8 cellular contexts compared by ENCODE assay signal in genomic region chr20:63973636-63974401, GRCh38. TPM values are rescaled to one million over a fixed set of nuclear protein-coding genes. Genes with fewer than 3 reads are reported as not detected.
DNase-seq lines count a peak whose midpoint lies in the region; ATAC-seq and TF ChIP-seq lines count a peak whose summit lies in the region.

No MANE protein-coding gene starts in this region.

- peak overlapping the region; percentile 26 to 38 for H3K27ac Mint-ChIP-seq in natural killer cell treated with Interleukin-12 subunit alpha and Interleukin-12 subunit beta and Interleukin-15 and Interleukin-18, amount 100 ng/mL, for 72 hours

- H3K9me3 Mint-ChIP-seq in natural killer cell treated with Interleukin-12 subunit alpha and Interleukin-12 subunit beta and Interleukin-15 and Interleukin-18, amount 100 ng/mL, for 72 hours, result no peaks in the 10 kb centered on the region

- H3K4me3 Mint-ChIP-seq in natural killer cell treated with Interleukin-12 subunit alpha and Interleukin-12 subunit beta and Interleukin-15 and Interleukin-18, amount 100 ng/mL, for 72 hours, result peak overlapping the region; percentile 13

- peak; percentile 88 for TF ChIP-seq CTCF in fibroblast of pulmonary artery (IDR thresholded peaks at IDR 0.05; ENCODE audit: low read length, missing control alignments)

- H3K4me3 ChIP-seq in fibroblast of pulmonary artery (replicated peaks; ENCODE audit: low read depth, low read length), result peak overlapping the region; percentile 51

- DNase-seq in G401 (ENCODE audit: low spot score) (peak; percentile 85), KG1 (lab: John Stamatoyannopoulos, UW) (peak; percentile 52), RPMI7951 (ENCODE audit: low read depth) (peak; percentile 86), fibroblast of pulmonary artery (ENCODE audit: low read depth) (peak; percentile 82), stromal cell of bone marrow (ENCODE audit: low read depth) (peak; percentile 70)
- peak; percentile 93 for DNase-seq in activated effector memory CD4-positive, alpha-beta T cell treated with anti-CD3 and anti-CD28 coated beads, Interleukin-2, amount 50 U/mL, for 16 hours
- peak; percentile 83 for DNase-seq in natural killer cell treated with Interleukin-12 subunit alpha and Interleukin-12 subunit beta and Interleukin-15 and Interleukin-18, amount 100 ng/mL, for 72 hours (ENCODE audit: low spot score)

- peak; percentile 48 to 63 for ATAC-seq in natural killer cell treated with Interleukin-12 subunit alpha and Interleukin-12 subunit beta and Interleukin-15 and Interleukin-18, amount 100 ng/mL, for 72 hours
- ATAC-seq in GM18868 (IDR thresholded peaks at IDR 0.05; ENCODE audit: unreplicated experiment), result no peak

- in situ Hi-C loops in G401 (cut with HindIII; ENCODE audit: low sequenced_read_pairs), result no loop called here

- no peaks in the 10 kb centered on the region for H3K27me3 Mint-ChIP-seq in natural killer cell treated with Interleukin-12 subunit alpha and Interleukin-12 subunit beta and Interleukin-15 and Interleukin-18, amount 100 ng/mL, for 72 hours

- peaks cover 47 to 48% of the 10 kb centered on the region in 2 donors for H3K4me1 Mint-ChIP-seq in natural killer cell treated with Interleukin-12 subunit alpha and Interleukin-12 subunit beta and Interleukin-15 and Interleukin-18, amount 100 ng/mL, for 72 hours (ENCODE audit: low read depth in 2 of 2)

- peaks cover 9% of the 10 kb centered on the region for H3K36me3 Mint-ChIP-seq in natural killer cell treated with Interleukin-12 subunit alpha and Interleukin-12 subunit beta and Interleukin-15 and Interleukin-18, amount 100 ng/mL, for 72 hours

RNA-seq across cellular contexts. Expression of gene ZNF512B, which starts 4.1 kb away (rescaled TPM):
- 5.5 and 5.9 TPM in 2 replicates for total RNA-seq in G401 (2014; rRNA removed; shearing (Covaris generic))
- total RNA-seq in RPMI7951 (2014; rRNA removed; shearing (Covaris generic)), result 2.8 and 4.0 TPM in 2 replicates
- 10 to 100 TPM in 1 of 2 donors, 1 to 10 TPM in 1; 9.6 to 13.8 TPM for total RNA-seq in natural killer cell treated with Interleukin-12 subunit alpha and Interleukin-12 subunit beta and Interleukin-15 and Interleukin-18, amount 100 ng/mL, for 72 hours

RNA-seq across cellular contexts. Expression of gene SAMD10, which starts 5.6 kb away (rescaled TPM):
- total RNA-seq in G401 (2014; rRNA removed; shearing (Covaris generic)), result 1.4 TPM in 1 of 2 replicates, not detected in the other
- total RNA-seq in RPMI7951 (2014; rRNA removed; shearing (Covaris generic)), result 1.6 and 1.9 TPM in 2 replicates
- total RNA-seq in natural killer cell treated with Interleukin-12 subunit alpha and Interleukin-12 subunit beta and Interleukin-15 and Interleukin-18, amount 100 ng/mL, for 72 hours, result 10 to 100 TPM; 33.3 to 33.6 TPM

RNA-seq across cellular contexts. Expression of gene PRPF6, which starts 7.1 kb away (rescaled TPM):
- total RNA-seq in G401 (2014; rRNA removed; shearing (Covaris generic)), result 91.4 and 111 TPM in 2 replicates
- 68.4 and 74.2 TPM in 2 replicates for total RNA-seq in RPMI7951 (2014; rRNA removed; shearing (Covaris generic))
- 10 to 100 TPM; 65.9 to 87.7 TPM for total RNA-seq in natural killer cell treated with Interleukin-12 subunit alpha and Interleukin-12 subunit beta and Interleukin-15 and Interleukin-18, amount 100 ng/mL, for 72 hours

RNA-seq across cellular contexts. Expression of gene UCKL1, which starts 17.6 kb away (rescaled TPM):
- total RNA-seq in G401 (2014; rRNA removed; shearing (Covaris generic)), result 19.9 and 20.1 TPM in 2 replicates
- 23.1 and 24.4 TPM in 2 replicates for total RNA-seq in RPMI7951 (2014; rRNA removed; shearing (Covaris generic))
- total RNA-seq in natural killer cell treated with Interleukin-12 subunit alpha and Interleukin-12 subunit beta and Interleukin-15 and Interleukin-18, amount 100 ng/mL, for 72 hours, result 10 to 100 TPM; 32.6 to 52.9 TPM

Comparison
In these comparisons a context has a peak if more than half of its experiments do, and no peak if none do; other contexts are left out.
1. RNA of gene SAMD10, which starts 5.6 kb away (total RNA-seq): 33.3 to 33.6 TPM in natural killer cell treated with Interleukin-12 subunit alpha and Interleukin-12 subunit beta and Interleukin-15 and Interleukin-18, amount 100 ng/mL, for 72 hours; 1.6 to 1.9 TPM in RPMI7951 and 1.4 TPM in G401; every median in the first group is over 10 times any median in the second.
2. Peak in every context shown above with its lines, with median percentiles within 50 percentile points of each other: DNase-seq.